ENCODE assay signal across 15 cellular contexts in genomic region chr5:55650391-55650790, GRCh38.
DNase-seq lines count a peak whose midpoint lies in the region; ATAC-seq lines count a peak whose summit lies in the region.
"Had no signal": no experiment of that assay in that cellular context is flagged by ENCODE, and none has a peak within 500 bp of the region (broad histone marks: within the 10 kb centered on the region; RNA-seq: fewer than 3 reads in every experiment).

No MANE protein-coding gene starts in this region.

- peaks cover 13% of the 10 kb centered on the region for H3K4me1 ChIP-seq in CD8-positive, alpha-beta memory T cell (ENCODE audit: insufficient read depth, low read length)

- H3K4me3 Mint-ChIP-seq in CD8-positive, alpha-beta memory T cell = no peak overlapping the region
- H3K4me3 Mint-ChIP-seq: endodermal cell; GM23338; natural killer cell treated with Interleukin-12 subunit alpha and Interleukin-12 subunit beta and Interleukin-15 and Interleukin-18, amount 100 ng/mL, for 72 hours had no signal

- H3K27ac ChIP-seq in CD8-positive, alpha-beta memory T cell (ENCODE audit: low read depth, low read length) = no peak overlapping the region

- no peaks in the 10 kb centered on the region for H3K36me3 ChIP-seq in CD8-positive, alpha-beta memory T cell (ENCODE audit: insufficient read depth, low read length)

- H3K9me3 Mint-ChIP-seq in CD8-positive, alpha-beta memory T cell = no peaks in the 10 kb centered on the region
- H3K9me3 Mint-ChIP-seq in activated naive CD4-positive, alpha-beta T cell treated with anti-CD3 and anti-CD28 coated beads, Interleukin-2, amount 50 U/mL, for 72 hours = no peaks in the 10 kb centered on the region
- H3K9me3 Mint-ChIP-seq: GM23338; natural killer cell treated with Interleukin-12 subunit alpha and Interleukin-12 subunit beta and Interleukin-15 and Interleukin-18, amount 100 ng/mL, for 72 hours had no signal

- H3K36me3 Mint-ChIP-seq in CD8-positive, alpha-beta memory T cell = peaks cover 14 to 61% (median 19%) of the 10 kb centered on the region in 3 donors
- H3K36me3 Mint-ChIP-seq in activated naive CD4-positive, alpha-beta T cell treated with anti-CD3 and anti-CD28 coated beads, Interleukin-2, amount 50 U/mL, for 72 hours = peaks cover 0 to 20% of the 10 kb centered on the region in 2 donors

- no peak overlapping the region for H3K4me3 ChIP-seq in CD8-positive, alpha-beta memory T cell (ENCODE audit: low read length)
- H3K4me3 ChIP-seq: GM23338 had no signal

- H3K27ac Mint-ChIP-seq in CD8-positive, alpha-beta memory T cell = peak overlapping the region in 6 of 8 donors; percentile 0 to 59 (median 32)
- peak overlapping the region in 1 of 2 donors; percentile 25 for H3K27ac Mint-ChIP-seq in activated naive CD4-positive, alpha-beta T cell treated with anti-CD3 and anti-CD28 coated beads, Interleukin-2, amount 50 U/mL, for 72 hours
- H3K27ac Mint-ChIP-seq: endodermal cell, GM23338 had no signal

- POLR2A ChIA-PET in CD8-positive, alpha-beta memory T cell (lab: Charles Lee) = no interaction called here

- no peaks in the 10 kb centered on the region for H3K27me3 ChIP-seq in CD8-positive, alpha-beta memory T cell (ENCODE audit: insufficient read depth, low read length, poor library complexity, severe bottlenecking)

- H3K4me1 Mint-ChIP-seq in CD8-positive, alpha-beta memory T cell = peaks cover 10 to 23% (median 15%) of the 10 kb centered on the region in 3 donors
- H3K4me1 Mint-ChIP-seq: GM23338 had no signal

- H3K27me3 Mint-ChIP-seq in CD8-positive, alpha-beta memory T cell = no peaks in the 10 kb centered on the region
- H3K27me3 Mint-ChIP-seq: natural killer cell treated with Interleukin-12 subunit alpha and Interleukin-12 subunit beta and Interleukin-15 and Interleukin-18, amount 100 ng/mL, for 72 hours had no signal

- ATAC-seq in activated naive CD4-positive, alpha-beta T cell treated with anti-CD3 and anti-CD28 coated beads, Interleukin-2, amount 50 U/mL, for 72 hours = peak; percentile 92 to 98
- ATAC-seq: GM23338 had no signal

- H3K9me3 ChIP-seq in CD8-positive, alpha-beta memory T cell (ENCODE audit: low read length) = no peaks in the 10 kb centered on the region

- DNase-seq in CD8-positive, alpha-beta memory T cell = peak in 2 of 5 donors; percentile 1 to 53
- peak; percentile 50 to 56 for DNase-seq in Kasumi-1 (lab: John Stamatoyannopoulos, UW)
- peak in 1 of 2 donors; percentile 5 for DNase-seq in activated naive CD4-positive, alpha-beta T cell treated with anti-CD3 and anti-CD28 coated beads, Interleukin-2, amount 50 U/mL, for 72 hours (ENCODE audit: low spot score in 2 of 2)
- DNase-seq in myocyte (ENCODE audit: low read depth) = peak; percentile 42
- no peak for DNase-seq in stimulated activated CD4-positive, alpha-beta T cell treated with anti-CD3 and anti-CD28 coated beads, Interleukin-2, amount 100 ng/mL, for 48 hours
- DNase-seq in pons (ENCODE audit: low spot score) = no peak
- no peak for DNase-seq in SKM-1 (lab: John Stamatoyannopoulos, UW; ENCODE audit: unreplicated experiment)
- DNase-seq in NK-92 treated with Interleukin-12 subunit alpha and Interleukin-12 subunit beta, amount 100 ng/mL, for 24 hours (lab: John Stamatoyannopoulos, UW) = no peak
- DNase-seq: activated effector memory CD4-positive, alpha-beta T cell treated with Interleukin-2 at 50 U/mL for 16 hours; endodermal cell; Karpas-422; NCI-H774; T1000 had no signal

- CTCF ChIA-PET in CD8-positive, alpha-beta memory T cell (lab: Charles Lee) = no interaction called here

Comparison
In these comparisons a context has a peak if more than half of its experiments do, and no peak if none do; other contexts are left out.
1. DNase-seq: peak in Kasumi-1 (2 of 2) and myocyte (single experiment); none in stimulated activated CD4-positive, alpha-beta T cell treated with anti-CD3 and anti-CD28 coated beads, Interleukin-2, amount 100 ng/mL, for 48 hours (0 of 2), pons (single experiment), SKM-1 (single experiment) and NK-92 treated with Interleukin-12 subunit alpha and Interleukin-12 subunit beta, amount 100 ng/mL, for 24 hours (single experiment).